ENCODE assay signal across 14 cellular contexts in the genomic region with DNA sequence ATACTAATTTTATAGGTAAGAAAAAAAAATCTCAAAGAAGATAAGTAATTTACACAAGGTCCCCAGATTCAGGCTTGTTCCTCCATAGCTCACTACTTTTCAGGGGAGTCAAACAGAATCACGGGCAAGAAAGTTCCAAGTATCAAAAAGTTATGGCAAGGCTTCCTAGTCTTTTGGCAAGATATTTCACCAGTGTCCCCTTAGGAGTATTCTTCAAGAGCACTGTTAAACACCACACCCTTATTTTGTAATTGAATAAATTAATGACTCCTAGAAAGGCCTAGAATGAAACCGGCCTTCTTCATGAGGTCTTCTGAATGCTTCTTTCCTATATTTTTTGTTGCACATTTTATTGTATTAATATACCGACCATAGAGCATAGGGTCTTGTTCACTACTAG.
"Had no signal": no experiment of that assay in that cellular context is flagged by ENCODE, and none has a peak within 500 bp of the region (broad histone marks: within the 10 kb centered on the region; RNA-seq: fewer than 3 reads in every experiment).

No MANE protein-coding gene starts in this region.

- H3K79me2 ChIP-seq: parathyroid adenoma had no signal

- H3K4me3 Mint-ChIP-seq: activated CD4-positive, alpha-beta T cell treated with anti-CD3 and anti-CD28 coated beads for 36 hours; memory B cell; naive thymus-derived CD8-positive, alpha-beta T cell; T-helper 2 cell treated with Interferon-gamma antibody and Interleukin-4, amounts not matched to agents 5 μg/mL and 100 μg/mL, for 36 hours had no signal

- H3K4me3 ChIP-seq: cardiac muscle cell had no signal

- H3K27me3 ChIP-seq: cardiac muscle cell had no signal

- H3K4me1 ChIP-seq: parathyroid adenoma had no signal

- H3K36me3 Mint-ChIP-seq: activated naive CD4-positive, alpha-beta T cell treated with anti-CD3 and anti-CD28 coated beads, Interleukin-2, amount 50 U/mL, for 72 hours; memory B cell; naive thymus-derived CD8-positive, alpha-beta T cell had no signal

- DNase-seq: activated CD4-positive, alpha-beta T cell treated with anti-CD3 and anti-CD28 coated beads for 36 hours; activated CD4-positive, alpha-beta T cell treated with anti-CD3 and anti-CD28 coated beads, Interleukin-2, amount 50 U/mL, for 48 hours; activated gamma-delta T cell treated with Interleukin-2 at 50 U/mL for 16 hours; left ventricle myocardium superior; naive thymus-derived CD8-positive, alpha-beta T cell; stimulated activated CD4-positive, alpha-beta T cell treated with anti-CD3 and anti-CD28 coated beads, Interleukin-12 subunit alpha, Interleukin-12 subunit beta, amount 100 ng/mL, for 4 hours; stimulated activated CD4-positive, alpha-beta T cell treated with anti-CD3 and anti-CD28 coated beads, Interleukin-1b, Interleukin-23, amount 100 ng/mL, for 48 hours; stimulated activated naive CD4-positive, alpha-beta T cell treated with Interleukin-2 at 50 U/mL for 16 hours had no signal

- ATAC-seq: activated CD4-positive, alpha-beta T cell treated with anti-CD3 and anti-CD28 coated beads for 36 hours; activated naive CD4-positive, alpha-beta T cell treated with anti-CD3 and anti-CD28 coated beads, Interleukin-2, amount 50 U/mL, for 72 hours; left ventricle myocardium superior; naive thymus-derived CD8-positive, alpha-beta T cell had no signal

- H3K4me1 Mint-ChIP-seq: activated CD4-positive, alpha-beta T cell treated with anti-CD3 and anti-CD28 coated beads for 36 hours; memory B cell had no signal

- H3K9me3 Mint-ChIP-seq: activated naive CD4-positive, alpha-beta T cell treated with anti-CD3 and anti-CD28 coated beads, Interleukin-2, amount 50 U/mL, for 72 hours; memory B cell; naive thymus-derived CD8-positive, alpha-beta T cell; T-helper 2 cell treated with Interferon-gamma antibody and Interleukin-4, amounts not matched to agents 5 μg/mL and 100 μg/mL, for 36 hours had no signal

- H3K36me3 ChIP-seq: cardiac muscle cell had no signal

- H3K9ac ChIP-seq: parathyroid adenoma had no signal

- H3K27ac Mint-ChIP-seq: activated CD4-positive, alpha-beta T cell treated with anti-CD3 and anti-CD28 coated beads for 36 hours; activated naive CD4-positive, alpha-beta T cell treated with anti-CD3 and anti-CD28 coated beads, Interleukin-2, amount 50 U/mL, for 72 hours; memory B cell; T-helper 2 cell treated with Interferon-gamma antibody and Interleukin-4, amounts not matched to agents 5 μg/mL and 100 μg/mL, for 36 hours had no signal

- H3K27ac ChIP-seq: cardiac muscle cell, epithelial cell of prostate, parathyroid adenoma had no signal

- H2AFZ ChIP-seq: parathyroid adenoma had no signal

- H3K27me3 Mint-ChIP-seq: activated CD4-positive, alpha-beta T cell treated with anti-CD3 and anti-CD28 coated beads for 36 hours had no signal
